Comparison of ENCODE assay signal across 18 cellular contexts in the genomic region with DNA sequence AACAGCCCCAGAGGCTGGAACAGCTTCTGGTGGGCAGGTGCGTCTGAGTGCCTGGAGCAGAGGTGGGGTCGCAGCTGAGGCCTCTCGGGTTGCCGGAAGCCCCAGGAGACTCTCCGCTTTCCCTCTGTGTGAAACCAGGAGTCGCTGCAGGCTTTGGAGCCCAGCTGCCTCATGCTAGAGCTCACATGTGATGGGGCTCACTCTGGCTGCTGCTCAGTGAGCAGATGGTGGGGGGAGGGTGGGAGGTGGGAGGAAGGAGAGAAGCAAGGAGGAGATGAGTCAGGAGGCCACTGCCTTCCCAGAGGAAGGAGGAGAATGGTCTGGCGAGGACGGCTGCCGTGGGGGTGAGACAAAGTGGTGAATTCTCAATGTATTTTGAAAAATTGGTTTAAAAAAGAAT.
DNase-seq lines count a peak whose midpoint lies in the region; ATAC-seq and TF ChIP-seq lines count a peak whose summit lies in the region.
"Had no signal": no experiment of that assay in that cellular context is flagged by ENCODE, and none has a peak within 500 bp of the region (broad histone marks: within the 10 kb centered on the region; RNA-seq: fewer than 3 reads in every experiment).

No MANE protein-coding gene starts in this region.

- POLR2A ChIA-PET in HEK293T (lab: Yijun Ruan, JAX) = no interaction called here

- no peaks in the 10 kb centered on the region for H3K27me3 ChIP-seq in kidney epithelial cell (ENCODE audit: control insufficient read depth, insufficient read depth, low read length)
- H3K27me3 ChIP-seq: transverse colon had no signal

- H3K4me3 ChIP-seq in kidney epithelial cell (ENCODE audit: low read depth, low read length) = no peak overlapping the region
- H3K4me3 ChIP-seq: A549, transverse colon had no signal

- DNase-seq in NCI-H2227 (lab: John Stamatoyannopoulos, UW; ENCODE audit: unreplicated experiment) (peak; percentile 5), NCI-H2227 treated with DMSO at 0.1 percent for 48 hours (lab: John Stamatoyannopoulos, UW) (no peak), anterior cingulate cortex (lab: John Stamatoyannopoulos, UW) (peak in 44 of 58 donors; percentile 2 to 79 (median 39)), kidney epithelial cell (ENCODE audit: low read depth) (peak; percentile 5), HEK293T (ENCODE audit: extremely low spot score) (no peak), NCI-H2081 (lab: John Stamatoyannopoulos, UW) (no peak)
- DNase-seq: activated CD4-positive, CD25-positive, alpha-beta regulatory T cell; activated naive CD4-positive, alpha-beta T cell treated with anti-CD3 and anti-CD28 coated beads, Interleukin-2, amount 10 ng/mL, durations not matched to agents 7 days and 5 days; CD4-positive, alpha-beta T cell; foreskin melanocyte; MV-4-11; NCI-H526 treated with DMSO at 0.1 percent for 48 hours; stimulated activated CD4-positive, alpha-beta T cell treated with anti-CD3 and anti-CD28 coated beads, Interleukin-2, amount 100 ng/mL, for 48 hours; T-helper 1 cell; transverse colon had no signal

- H3K36me3 ChIP-seq in kidney epithelial cell (ENCODE audit: control insufficient read depth, insufficient read depth, low read length) = no peaks in the 10 kb centered on the region
- H3K36me3 ChIP-seq: transverse colon had no signal

- no peak for ATAC-seq in HG02763 (IDR thresholded peaks at IDR 0.05; ENCODE audit: unreplicated experiment)
- no peak for ATAC-seq in HG02588 (IDR thresholded peaks at IDR 0.05; ENCODE audit: unreplicated experiment)
- ATAC-seq: A549 had no signal

- CTCF ChIA-PET in HEK293T (lab: Yijun Ruan, JAX) = no interaction called here

- no peak for TF ChIP-seq CTCF in kidney epithelial cell (IDR thresholded peaks at IDR 0.05; ENCODE audit: insufficient read depth, low read length, poor library complexity, severe bottlenecking)

TF ChIP-seq in HEK293T, 16 proteins besides CTCF, POLR2A, EP300 and RAD21:
- TF ChIP-seq ZNF384 (IDR thresholded peaks at IDR 0.05) (no peak), LEF1 (IDR thresholded peaks at IDR 0.05; ENCODE audit: borderline replicate concordance) (no peak), ELF4 (IDR thresholded peaks at IDR 0.05) (no peak), TARDBP (IDR thresholded peaks at IDR 0.05) (no peak), BHLHE40 (IDR thresholded peaks at IDR 0.05; ENCODE audit: borderline replicate concordance) (no peak), HDGF (IDR thresholded peaks at IDR 0.05; ENCODE audit: borderline replicate concordance) (no peak), CTBP1 (IDR thresholded peaks at IDR 0.05; ENCODE audit: borderline replicate concordance) (no peak), FOXM1 (IDR thresholded peaks at IDR 0.05; ENCODE audit: borderline replicate concordance) (no peak), SUZ12 (IDR thresholded peaks at IDR 0.05) (no peak), FOXK2 (IDR thresholded peaks at IDR 0.05) (no peak), FOXA1 (IDR thresholded peaks at IDR 0.05) (no peak)
- TF ChIP-seq, protein P1, sequence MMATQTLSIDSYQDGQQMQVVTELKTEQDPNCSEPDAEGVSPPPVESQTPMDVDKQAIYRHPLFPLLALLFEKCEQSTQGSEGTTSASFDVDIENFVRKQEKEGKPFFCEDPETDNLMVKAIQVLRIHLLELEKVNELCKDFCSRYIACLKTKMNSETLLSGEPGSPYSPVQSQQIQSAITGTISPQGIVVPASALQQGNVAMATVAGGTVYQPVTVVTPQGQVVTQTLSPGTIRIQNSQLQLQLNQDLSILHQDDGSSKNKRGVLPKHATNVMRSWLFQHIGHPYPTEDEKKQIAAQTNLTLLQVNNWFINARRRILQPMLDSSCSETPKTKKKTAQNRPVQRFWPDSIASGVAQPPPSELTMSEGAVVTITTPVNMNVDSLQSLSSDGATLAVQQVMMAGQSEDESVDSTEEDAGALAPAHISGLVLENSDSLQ (IDR thresholded peaks at IDR 0.05) = no peak

Comparison
In these comparisons a context has a peak if more than half of its experiments do, and no peak if none do; other contexts are left out.
1. DNase-seq: peak in NCI-H2227 (single experiment), anterior cingulate cortex (44 of 58) and kidney epithelial cell (single experiment); none in NCI-H2227 treated with DMSO at 0.1 percent for 48 hours (single experiment), HEK293T (single experiment) and NCI-H2081 (0 of 2).